8 cellular contexts compared by ENCODE assay signal in genomic region chr17:64918842-64919288, GRCh38. TPM values are rescaled to one million over a fixed set of nuclear protein-coding genes. Genes with fewer than 3 reads are reported as not detected.
A peak's percentile ranks its signal among the peaks of the same experiment; 100 is the strongest.
DNase-seq lines count a peak whose midpoint lies in the region; ATAC-seq, FAIRE-seq and TF ChIP-seq lines count a peak whose summit lies in the region.
"Not testable (repeated sequence)": the region's sequence is repeated elsewhere in the genome, so short reads cannot be mapped to it uniquely, and the experiment has no call there.

No MANE protein-coding gene starts in this region.

- H3K9me3 ChIP-seq in kidney (ENCODE audit: control insufficient read depth in 1 of 2, low read length in 2 of 2); gastrocnemius medialis: not testable (repeated sequence)

- H3K36me3 ChIP-seq in kidney (ENCODE audit: control insufficient read depth in 1 of 2, insufficient read depth in 2 of 2, low read length in 2 of 2); gastrocnemius medialis: not testable (repeated sequence)

- not testable (repeated sequence) for FAIRE-seq in kidney (lab: Jason Lieb, UNC)

- H3K27me3 ChIP-seq in gastrocnemius medialis = not testable (repeated sequence)

- H3K27ac ChIP-seq in 22Rv1 (peak overlapping the region; percentile 87), kidney (ENCODE audit: low read depth in 2 of 2, low read length in 2 of 2) (peak overlapping the region; percentile 81 to 82), gastrocnemius medialis (peak overlapping the region; percentile 89 to 97 (median 96))

- H3K4me3 Mint-ChIP-seq in WTC11 = peak overlapping the region; percentile 71
- H3K4me3 Mint-ChIP-seq in chondrocyte (ENCODE audit: unreplicated experiment) = peak overlapping the region; percentile 83

- H3K27ac Mint-ChIP-seq in WTC11 = not testable (repeated sequence)
- peak overlapping the region; percentile 79 for H3K27ac Mint-ChIP-seq in chondrocyte (ENCODE audit: unreplicated experiment)

- not testable (repeated sequence) for H3K4me1 Mint-ChIP-seq in WTC11; chondrocyte (ENCODE audit: low read depth)

- not testable (repeated sequence) for TF ChIP-seq POLR2A in gastrocnemius medialis (IDR thresholded peaks at IDR 0.05)

- TF ChIP-seq CTCF in 22Rv1 (IDR thresholded peaks at IDR 0.05); WTC11 (IDR thresholded peaks at IDR 0.05); chondrocyte (IDR thresholded peaks at IDR 0.05); kidney (IDR thresholded peaks at IDR 0.05; ENCODE audit: borderline replicate concordance, extremely low read depth, insufficient read depth); gastrocnemius medialis (IDR thresholded peaks at IDR 0.05 in 4 of 5, conservative IDR thresholded peaks at IDR 0.05 in 1 of 5): not testable (repeated sequence)

- ATAC-seq in GM18870 (IDR thresholded peaks at IDR 0.05; ENCODE audit: unreplicated experiment) = peak; percentile 18
- peak; percentile 43 for ATAC-seq in HG02885 (IDR thresholded peaks at IDR 0.05; ENCODE audit: poor library complexity, unreplicated experiment)
- ATAC-seq in WTC11 = peak; percentile 46
- peak; percentile 76 to 77 for ATAC-seq in gastrocnemius medialis

- POLR2A ChIA-PET in WTC11 (lab: Charles Lee) = not testable (repeated sequence)

- H3K36me3 Mint-ChIP-seq in WTC11; chondrocyte (ENCODE audit: low read depth): not testable (repeated sequence)

- not testable (repeated sequence) for H3K27me3 Mint-ChIP-seq in WTC11 (ENCODE audit: low read depth); chondrocyte (ENCODE audit: low read depth)

- CTCF ChIA-PET in WTC11 (lab: Charles Lee) = interaction anchor here (1.0 to 1.8 kb wide), 9 partner anchors 20 to 313 kb away, joined by 3 to 20 read pairs (median 3); no protein-coding TSS in a partner anchor

- H3K4me3 ChIP-seq in kidney (ENCODE audit: low read length in 2 of 2) (peak overlapping the region; percentile 10 to 64), gastrocnemius medialis (peak overlapping the region; percentile 64 to 97 (median 72))

- in situ Hi-C loops in gastrocnemius medialis (cut with MboI; ENCODE audit: low sequenced_read_pairs in 4 of 4) = not testable (repeated sequence)

- peak; percentile 15 for DNase-seq in NCI-H1105 treated with DMSO at 0.1 percent for 48 hours (lab: John Stamatoyannopoulos, UW)
- DNase-seq in WTC11 (ENCODE audit: low spot score) = peak; percentile 56
- not testable (repeated sequence) for DNase-seq in chondrocyte (ENCODE audit: low spot score)
- DNase-seq in kidney = peak; percentile 84
- DNase-seq in gastrocnemius medialis = peak; percentile 52 to 76

- not testable (repeated sequence) for H3K9ac ChIP-seq in kidney (ENCODE audit: low read length in 2 of 2)

- H3K9me3 Mint-ChIP-seq in WTC11; chondrocyte (ENCODE audit: low read depth): not testable (repeated sequence)

- not testable (repeated sequence) for H3K4me1 ChIP-seq in kidney (ENCODE audit: control insufficient read depth in 1 of 2, insufficient read depth in 1 of 2, low read depth in 1 of 2, low read length in 2 of 2); gastrocnemius medialis

- intact Hi-C loops in kidney (cut with DNase I); gastrocnemius medialis (cut with DNase I; ENCODE audit: low total_unique reads): not testable (repeated sequence)

TF ChIP-seq in WTC11, 78 proteins besides CTCF, POLR2A, EP300 and RAD21:
- TF ChIP-seq KAT7 (CRISPR knock-in tag; IDR thresholded peaks at IDR 0.05; ENCODE audit: borderline replicate concordance) = peak; percentile 83; the same call in 1 of the 2 replicates

RNA-seq across cellular contexts. Expression of gene LRRC37A3, which starts 0.4 kb away (rescaled TPM):
- total RNA-seq in WTC11 (2021) (3.5 to 4.6 TPM (median 4.4 TPM) in 3 replicates), chondrocyte (15.6 to 25.6 TPM (median 17.5 TPM) in 3 replicates), kidney (14.3 TPM), gastrocnemius medialis (1 to 10 TPM in 3 of 4 donors, under 1 TPM in 1; 0.95 to 2.1 (median 1.8) TPM)
- polyA plus RNA-seq in kidney (ENCODE audit: insufficient read depth, low read depth, low replicate concordance) = 13.3 TPM

Comparison
In these comparisons a context has a peak if more than half of its experiments do, and no peak if none do; other contexts are left out.
1. ATAC-seq: peak in every context shown above with its lines; median percentile 76 in gastrocnemius medialis; 46 in WTC11; 43 in HG02885; 18 in GM18870.